In genomic region chr4:103002551-103002950, GRCh38 we compare ENCODE assay signal across 22 cellular contexts. TPM values are rescaled to one million over a fixed set of nuclear protein-coding genes. Genes with fewer than 3 reads are reported as not detected.
DNase-seq lines count a peak whose midpoint lies in the region; FAIRE-seq and TF ChIP-seq lines count a peak whose summit lies in the region.
"Had no signal": no experiment of that assay in that cellular context is flagged by ENCODE, and none has a peak within 500 bp of the region (broad histone marks: within the 10 kb centered on the region; RNA-seq: fewer than 3 reads in every experiment).

No MANE protein-coding gene starts in this region.

- no peak overlapping the region for H4K5ac ChIP-seq in H1 (ENCODE audit: insufficient read length, low read depth, low read length)

- H3K79me2 ChIP-seq in SK-N-SH (ENCODE audit: insufficient read depth) = no peaks in the 10 kb centered on the region
- no peaks in the 10 kb centered on the region for H3K79me2 ChIP-seq in H1 (ENCODE audit: control insufficient read depth in 1 of 2, insufficient read depth in 2 of 2, low read length in 2 of 2)

- no peak overlapping the region for H2BK15ac ChIP-seq in H1 (ENCODE audit: low read length)

- H3K4me3 ChIP-seq in SK-N-SH (ENCODE audit: low read depth in 2 of 2, low read length in 1 of 2) = no peak overlapping the region
- H3K4me3 ChIP-seq in H1 (ENCODE audit: extremely low read depth in 1 of 4, insufficient read depth in 2 of 4, low read depth in 3 of 4, low read length in 4 of 4) = no peak overlapping the region
- H3K4me3 ChIP-seq: lower lobe of right lung, spleen, thyroid gland had no signal

- H2BK120ac ChIP-seq in H1 (replicated peaks; ENCODE audit: low read depth, low read length) = no peak overlapping the region

- DNase-seq in GM03348 (ENCODE audit: low spot score) (peak; percentile 41), SK-N-SH (no peak), H1 (ENCODE audit: low read depth in 1 of 2, low spot score in 2 of 2) (no peak), left kidney (ENCODE audit: low read depth, low spot score) (peak; percentile 50), NCI-H446 (lab: John Stamatoyannopoulos, UW) (no peak), mesenteric fat pad (ENCODE audit: low spot score) (no peak), HEK293T (ENCODE audit: extremely low spot score) (no peak), KBM-7 (no peak)
- DNase-seq: activated CD4-positive, CD25-positive, alpha-beta regulatory T cell; activated CD8-positive, alpha-beta T cell treated with anti-CD3 and anti-CD28 coated beads, Interleukin-2, amount 10 ng/mL, durations not matched to agents 7 days and 5 days; activated T-cell treated with anti-CD3 and anti-CD28 coated beads, Interleukin-2, amount 50 U/mL, for 72 hours; DMS 273 treated with DMSO at 0.1 percent for 48 hours; effector CD8-positive, alpha-beta T cell; foreskin melanocyte; lower lobe of right lung; naive thymus-derived CD8-positive, alpha-beta T cell; NCI-H345; SHP77; spleen; T-helper 17 cell; thyroid gland had no signal

- no peak overlapping the region for H3K18ac ChIP-seq in H1 (ENCODE audit: extremely low read depth, low read length)

- H3K9ac ChIP-seq in SK-N-SH = no peak overlapping the region
- H3K9ac ChIP-seq in H1 (replicated peaks in 1 of 4; ENCODE audit: extremely low read depth in 1 of 4, low read depth in 3 of 4, low read length in 3 of 4) = no peak overlapping the region

- TF ChIP-seq RAD21 in SK-N-SH (IDR thresholded peaks at IDR 0.05; ENCODE audit: low read length) = no peak
- TF ChIP-seq RAD21 in H1 (IDR thresholded peaks at IDR 0.05 in 1 of 2, conservative IDR thresholded peaks at IDR 0.05 in 1 of 2; ENCODE audit: low read depth in 2 of 2, low read length in 2 of 2) = no peak

- H3F3A ChIP-seq in SK-N-SH (replicated peaks; ENCODE audit: insufficient read depth) = no peaks in the 10 kb centered on the region

- H3K4me2 ChIP-seq in SK-N-SH (no peak overlapping the region), H1 (ENCODE audit: insufficient read depth in 1 of 2, low read depth in 2 of 2, low read length in 2 of 2) (no peak overlapping the region)

- H2BK20ac ChIP-seq in H1 (ENCODE audit: low read length) = no peak overlapping the region

- H2AFZ ChIP-seq in SK-N-SH (ENCODE audit: low read depth) = no peak overlapping the region
- no peak overlapping the region for H2AFZ ChIP-seq in H1 (ENCODE audit: low read length)

- H4K20me1 ChIP-seq in SK-N-SH (ENCODE audit: insufficient read depth) = no peaks in the 10 kb centered on the region
- H4K20me1 ChIP-seq in H1 (replicated peaks in 1 of 2; ENCODE audit: control insufficient read depth in 1 of 2, insufficient read depth in 2 of 2, low read length in 2 of 2) = no peaks in the 10 kb centered on the region

- no peak overlapping the region for H3K23ac ChIP-seq in H1 (ENCODE audit: insufficient read length)

- TF ChIP-seq CTCF in SK-N-SH (IDR thresholded peaks at IDR 0.05) (no peak), H1 (IDR thresholded peaks at IDR 0.05; ENCODE audit: control extremely low read depth in 1 of 3, insufficient read depth in 1 of 3, low read depth in 1 of 3, low read length in 3 of 3) (no peak)

- POLR2A ChIA-PET in SK-N-SH (lab: Yijun Ruan, JAX) (no interaction called here), H1 (lab: Charles Lee; ENCODE audit: partially characterized antibody) (no interaction called here), HEK293T (lab: Yijun Ruan, JAX) (no interaction called here)

- no peak overlapping the region for H4K8ac ChIP-seq in H1 (ENCODE audit: extremely low read depth, insufficient read depth, low read length)

- CTCF ChIA-PET in SK-N-SH (lab: Yijun Ruan, JAX) (interaction anchor here (1.0 kb wide), 1 partner anchor 18 kb away, joined by 3 read pairs; no protein-coding TSS in a partner anchor), H1 (lab: Charles Lee; ENCODE audit: partially characterized antibody) (no interaction called here), HEK293T (lab: Yijun Ruan, JAX) (no interaction called here)

- H3K36me3 ChIP-seq in SK-N-SH (replicated peaks in 1 of 2; ENCODE audit: control insufficient read depth in 1 of 2, insufficient read depth in 2 of 2, low read length in 1 of 2) (no peaks in the 10 kb centered on the region), H1 (ENCODE audit: control insufficient read depth in 2 of 4, insufficient read depth in 4 of 4, low read length in 3 of 4) (no peaks in the 10 kb centered on the region)
- H3K36me3 ChIP-seq: lower lobe of right lung, spleen, thyroid gland had no signal

- H3K27ac ChIP-seq in SK-N-SH (ENCODE audit: low read depth in 2 of 2, low read length in 1 of 2) = no peak overlapping the region
- H3K27ac ChIP-seq in H1 (ENCODE audit: low read depth, low read length) = no peak overlapping the region
- H3K27ac ChIP-seq: lower lobe of right lung, spleen, thyroid gland had no signal

- H3K56ac ChIP-seq in H1 (replicated peaks; ENCODE audit: insufficient read length, low read depth, low read length) = peak overlapping the region; percentile 25

- no peak for TF ChIP-seq EP300 in SK-N-SH (IDR thresholded peaks at IDR 0.05; ENCODE audit: borderline replicate concordance in 1 of 2, low read depth in 1 of 2, low read length in 1 of 2)
- no peak for TF ChIP-seq EP300 in H1 (IDR thresholded peaks at IDR 0.05; ENCODE audit: borderline replicate concordance in 1 of 2, low read depth in 2 of 2, low read length in 2 of 2)

- no peak for TF ChIP-seq POLR2A in H1 (IDR thresholded peaks at IDR 0.05; ENCODE audit: control extremely low read depth in 1 of 2, low read depth in 2 of 2, low read length in 2 of 2)

- H3K14ac ChIP-seq in H1 (ENCODE audit: insufficient read length) = no peak overlapping the region

- H3K4ac ChIP-seq in H1 (replicated peaks; ENCODE audit: insufficient read length, low read depth, low read length) = no peak overlapping the region

- no peaks in the 10 kb centered on the region for H3K79me1 ChIP-seq in H1 (ENCODE audit: low read depth, low read length)

- in situ Hi-C loops in KBM-7 (cut with MboI; ENCODE audit: low pct_unique_long_range_greater_than_20kb, low sequenced_read_pairs) = loop anchor here (10.0 to 25.0 kb wide), 2 partner anchors 378 to 565 kb away; no protein-coding TSS in a partner anchor

- no peaks in the 10 kb centered on the region; the same call in 1 of the 2 replicates for H3K27me3 ChIP-seq in SK-N-SH (ENCODE audit: insufficient read depth)
- no peaks in the 10 kb centered on the region for H3K27me3 ChIP-seq in H1 (replicated peaks in 1 of 4; ENCODE audit: control insufficient read depth in 3 of 4, extremely low read depth in 1 of 4, insufficient read depth in 3 of 4, low read length in 3 of 4)
- H3K27me3 ChIP-seq: spleen, thyroid gland had no signal

- no peak overlapping the region for H2BK5ac ChIP-seq in H1 (ENCODE audit: low read depth, low read length)

- H3K9me3 ChIP-seq in SK-N-SH = no peaks in the 10 kb centered on the region
- no peaks in the 10 kb centered on the region for H3K9me3 ChIP-seq in H1 (ENCODE audit: insufficient read depth in 2 of 2, low read depth in 1 of 2, low read length in 1 of 2)
- H3K9me3 ChIP-seq: lower lobe of right lung, thyroid gland had no signal

- FAIRE-seq in H1 (lab: Jason Lieb, UNC) = no peak

- H2AK5ac ChIP-seq in H1 (ENCODE audit: low read depth, low read length) = no peak overlapping the region

- H2BK12ac ChIP-seq in H1 (ENCODE audit: low read depth, low read length) = no peak overlapping the region

- H3K4me1 ChIP-seq in SK-N-SH (ENCODE audit: control insufficient read depth in 1 of 2, insufficient read depth in 2 of 2, low read depth in 1 of 2, low read length in 1 of 2) = no peaks in the 10 kb centered on the region
- no peaks in the 10 kb centered on the region for H3K4me1 ChIP-seq in H1 (replicated peaks in 1 of 4; ENCODE audit: control insufficient read depth in 3 of 4, insufficient read depth in 4 of 4, low read length in 3 of 4)
- H3K4me1 ChIP-seq: lower lobe of right lung, spleen, thyroid gland had no signal

- H3K23me2 ChIP-seq in H1 (ENCODE audit: low read depth, low read length) = no peaks in the 10 kb centered on the region

- H4K91ac ChIP-seq in H1 (replicated peaks; ENCODE audit: insufficient read length, low read length) = no peak overlapping the region

- WGBS in SK-N-SH (ENCODE audit: low lambda C conversion rate) = 55% methylated on average over 2 of the region's 2 CpGs
- 93% methylated on average over 2 of the region's 2 CpGs; no CpG with 5 or more reads in 1 of the 2 experiments for WGBS in H1 (ENCODE audit: extremely low coverage in 1 of 2, insufficient coverage in 1 of 2, insufficient read length in 1 of 2, insufficient replicate concordance in 2 of 2, low coverage in 1 of 2, low lambda C conversion rate in 2 of 2, missing lambda C conversion rate in 1 of 2), 2 experiments

- H3K9me2 ChIP-seq in SK-N-SH = no peaks in the 10 kb centered on the region

TF ChIP-seq in SK-N-SH, 30 proteins besides CTCF, POLR2A, EP300 and RAD21 (continues in another document):
- TF ChIP-seq FOXJ3 (CRISPR knock-in tag; IDR thresholded peaks at IDR 0.05) (no peak), RXRA (IDR thresholded peaks at IDR 0.05; ENCODE audit: borderline replicate concordance, low read depth) (no peak), EZH2phosphoT487 (IDR thresholded peaks at IDR 0.05; ENCODE audit: borderline replicate concordance, low read depth) (no peak)

TF ChIP-seq in H1, 55 proteins besides CTCF, POLR2A, EP300 and RAD21 (continues in another document):
- TF ChIP-seq RFX5 (IDR thresholded peaks at IDR 0.05; ENCODE audit: borderline replicate concordance, low read depth, low read length) (no peak), SRF (IDR thresholded peaks at IDR 0.05; ENCODE audit: low read depth, low read length) (no peak), CTBP2 (IDR thresholded peaks at IDR 0.05; ENCODE audit: borderline replicate concordance, insufficient read depth, insufficient read length, low read length) (no peak)

TF ChIP-seq in HEK293T, 16 proteins besides CTCF, POLR2A, EP300 and RAD21 (continues in another document):
- no peak for TF ChIP-seq ELF4 (IDR thresholded peaks at IDR 0.05)
- TF ChIP-seq SUZ12 (IDR thresholded peaks at IDR 0.05) = no peak
- no peak for TF ChIP-seq L3MBTL2 (conservative IDR thresholded peaks at IDR 0.05)
- no peak for TF ChIP-seq TARDBP (IDR thresholded peaks at IDR 0.05)
- no peak for TF ChIP-seq FOXA1 (IDR thresholded peaks at IDR 0.05)
- no peak for TF ChIP-seq ARNT (IDR thresholded peaks at IDR 0.05)

RNA-seq across cellular contexts. Expression of gene SLC9B1, which starts 17.0 kb away (rescaled TPM):
- polyA plus RNA-seq in SK-N-SH (2012; rRNA removed) (0.21 and 0.37 TPM in 2 replicates), H1 (2011; rRNA removed) (0.08 and 0.25 TPM in 2 replicates)
- polyA plus RNA-seq in SK-N-SH (2012; cell fraction: cytosol; rRNA removed) = 0.27 and 0.37 TPM in 2 replicates
- 0.39 and 0.46 TPM in 2 replicates for polyA plus RNA-seq in SK-N-SH (2012; cell fraction: nucleus; rRNA removed)
- 0.19 TPM in 1 of 2 replicates, not detected in the other for total RNA-seq in H1 (2021; fragmentation: NEBNext Ultra II Directional; extraction: Animal tissue kit (Norgen Biotek cat#: 25700))
- polyA plus RNA-seq in H1 (2011; cell fraction: cytosol; rRNA removed) = 0.65 TPM
- polyA plus RNA-seq in H1 (2011; cell fraction: nucleus; rRNA removed) = 0.20 TPM
- 0.12 to 0.37 TPM (median 0.31 TPM) in 4 replicates for polyA plus RNA-seq in H1 (2012, experiment 1 of 2)
- 0.16 TPM for polyA plus RNA-seq in H1 (2012, experiment 2 of 2)
- 0.63 TPM for polyA plus RNA-seq in H1 (2013, experiment 1 of 2)
- polyA plus RNA-seq in H1 (2013, experiment 2 of 2) = 0.63 TPM
- 0.49 TPM in 1 of 2 replicates, not detected in the other for polyA minus RNA-seq in H1 (2011; rRNA and poly(A)+ RNA removed)
- polyA minus RNA-seq in H1 (2011; cell fraction: cytosol; rRNA and poly(A)+ RNA removed) = not detected
- 0.40 TPM for polyA minus RNA-seq in H1 (2011; cell fraction: nucleus; rRNA and poly(A)+ RNA removed)
- total RNA-seq in mesenteric fat pad = 0.87 TPM
- total RNA-seq: H4 had no signal

Comparison
In these comparisons a context has a peak if more than half of its experiments do, and no peak if none do; other contexts are left out.
1. DNase-seq: peak in GM03348 (single experiment) and left kidney (single experiment); none in SK-N-SH (single experiment), H1 (0 of 2), NCI-H446 (0 of 2), mesenteric fat pad (single experiment), HEK293T (single experiment) and KBM-7 (single experiment).